Comparison of ENCODE assay signal across 31 cellular contexts in genomic region chr14:105947599-105947998, GRCh38.
"Had no signal": no experiment of that assay in that cellular context is flagged by ENCODE, and none has a peak within 500 bp of the region (broad histone marks: within the 10 kb centered on the region; RNA-seq: fewer than 3 reads in every experiment).

No MANE protein-coding gene starts in this region.

- DNase-seq: activated B cell treated with CpG ODN at 0.5 μM for 24 hours; activated CD4-positive, alpha-beta memory T cell treated with anti-CD3 and anti-CD28 coated beads for 36 hours; activated CD4-positive, alpha-beta T cell treated with anti-CD3 and anti-CD28 coated beads for 4 hours; activated CD4-positive, alpha-beta T cell treated with anti-CD3 and anti-CD28 coated beads, Interleukin-2, amount 10 ng/mL, durations not matched to agents 24 days and 14 days; activated CD4-positive, alpha-beta T cell treated with anti-CD3 and anti-CD28 coated beads, Interleukin-2, amount 50 U/mL, for 1 hour; activated CD4-positive, alpha-beta T cell treated with anti-CD3 and anti-CD28 coated beads, Interleukin-2, amount 50 U/mL, for 4 hours; activated CD4-positive, CD25-positive, alpha-beta regulatory T cell treated with anti-CD3 and anti-CD28 coated beads, Interleukin-2, amount 50 U/mL, for 72 hours; activated CD8-positive, alpha-beta T cell treated with anti-CD3 and anti-CD28 coated beads for 36 hours; activated effector memory CD4-positive, alpha-beta T cell treated with anti-CD3 and anti-CD28 coated beads, Interleukin-2, amount 50 U/mL, for 16 hours; activated gamma-delta T cell treated with Interleukin-2 at 50 U/mL for 16 hours; activated naive CD4-positive, alpha-beta T cell; activated naive CD4-positive, alpha-beta T cell treated with anti-CD3 and anti-CD28 coated beads for 36 hours; activated naive CD4-positive, alpha-beta T cell treated with anti-CD3 and anti-CD28 coated beads, Interleukin-2, amount 50 U/mL, for 16 hours; activated naive CD8-positive, alpha-beta T cell treated with anti-CD3 and anti-CD28 coated beads for 36 hours; activated T-cell treated with anti-CD3 and anti-CD28 coated beads, Interleukin-2, amount 50 U/mL, for 24 hours; activated T-cell treated with anti-CD3 and anti-CD28 coated beads, Interleukin-2, amount 50 U/mL, for 48 hours; amniotic stem cell; aorta; body of pancreas; brain microvascular endothelial cell; central memory CD4-positive, alpha-beta T cell; SW 1271; T-helper 1 cell; T-helper 2 cell; T-helper 9 cell had no signal

- H3K36me3 Mint-ChIP-seq: activated CD4-positive, alpha-beta memory T cell treated with anti-CD3 and anti-CD28 coated beads for 36 hours; activated naive CD4-positive, alpha-beta T cell treated with anti-CD3 and anti-CD28 coated beads, Interleukin-2, amount 50 U/mL, for 72 hours; activated naive CD8-positive, alpha-beta T cell treated with anti-CD3 and anti-CD28 coated beads for 36 hours had no signal

- H3K27ac Mint-ChIP-seq: activated CD4-positive, alpha-beta memory T cell treated with anti-CD3 and anti-CD28 coated beads for 36 hours; activated CD4-positive, alpha-beta T cell treated with anti-CD3 and anti-CD28 coated beads, Interleukin-2, amount 10 ng/mL, durations not matched to agents 24 days and 14 days; activated CD8-positive, alpha-beta T cell treated with anti-CD3 and anti-CD28 coated beads for 36 hours; activated naive CD4-positive, alpha-beta T cell treated with anti-CD3 and anti-CD28 coated beads for 36 hours; activated naive CD4-positive, alpha-beta T cell treated with anti-CD3 and anti-CD28 coated beads, Interleukin-2, amount 50 U/mL, for 72 hours; activated naive CD8-positive, alpha-beta T cell treated with anti-CD3 and anti-CD28 coated beads for 36 hours; activated T-cell treated with anti-CD3 and anti-CD28 coated beads, Interleukin-2, amount 50 U/mL, for 24 hours; T-helper 1 cell treated with Interleukin-12 subunit alpha and Interleukin-12 subunit beta and Interleukin-4 antibody, amounts not matched to agents 30 μg/mL and 1 μg/mL, for 36 hours; T-helper 2 cell treated with Interferon-gamma antibody and Interleukin-4, amounts not matched to agents 5 μg/mL and 100 μg/mL, for 36 hours had no signal

- H3K4me3 ChIP-seq: adrenal gland, body of pancreas, breast epithelium had no signal

- H3K36me3 ChIP-seq: adrenal gland, brain microvascular endothelial cell, breast epithelium had no signal

- ATAC-seq: activated CD8-positive, alpha-beta T cell treated with anti-CD3 and anti-CD28 coated beads for 36 hours; activated naive CD4-positive, alpha-beta T cell treated with anti-CD3 and anti-CD28 coated beads, Interleukin-2, amount 50 U/mL, for 72 hours; body of pancreas had no signal

- H3K27me3 Mint-ChIP-seq: activated B cell treated with CpG ODN at 0.5 μM for 24 hours; activated CD8-positive, alpha-beta T cell treated with anti-CD3 and anti-CD28 coated beads for 36 hours; activated naive CD8-positive, alpha-beta T cell treated with anti-CD3 and anti-CD28 coated beads for 36 hours had no signal

- H3K4me1 ChIP-seq: adrenal gland, breast epithelium had no signal

- H3K9me3 ChIP-seq: adrenal gland, body of pancreas, breast epithelium had no signal

- H3K9me3 Mint-ChIP-seq: activated B cell treated with CpG ODN at 0.5 μM for 24 hours; activated CD4-positive, alpha-beta memory T cell treated with anti-CD3 and anti-CD28 coated beads for 36 hours; activated CD4-positive, alpha-beta T cell treated with anti-CD3 and anti-CD28 coated beads, Interleukin-2, amount 10 ng/mL, durations not matched to agents 24 days and 14 days; activated CD8-positive, alpha-beta T cell treated with anti-CD3 and anti-CD28 coated beads for 36 hours; activated naive CD4-positive, alpha-beta T cell treated with anti-CD3 and anti-CD28 coated beads for 36 hours; activated naive CD4-positive, alpha-beta T cell treated with anti-CD3 and anti-CD28 coated beads, Interleukin-2, amount 50 U/mL, for 72 hours; activated naive CD8-positive, alpha-beta T cell treated with anti-CD3 and anti-CD28 coated beads for 36 hours; activated T-cell treated with anti-CD3 and anti-CD28 coated beads, Interleukin-2, amount 50 U/mL, for 24 hours; T-helper 1 cell treated with Interleukin-12 subunit alpha and Interleukin-12 subunit beta and Interleukin-4 antibody, amounts not matched to agents 30 μg/mL and 1 μg/mL, for 36 hours; T-helper 2 cell treated with Interferon-gamma antibody and Interleukin-4, amounts not matched to agents 5 μg/mL and 100 μg/mL, for 36 hours had no signal

- H3K4me1 Mint-ChIP-seq: activated naive CD8-positive, alpha-beta T cell treated with anti-CD3 and anti-CD28 coated beads for 36 hours had no signal

- H3K27me3 ChIP-seq: adrenal gland, body of pancreas, brain microvascular endothelial cell, breast epithelium had no signal

- H3K4me3 Mint-ChIP-seq: activated B cell treated with CpG ODN at 0.5 μM for 24 hours; activated CD4-positive, alpha-beta memory T cell treated with anti-CD3 and anti-CD28 coated beads for 36 hours; activated CD4-positive, alpha-beta T cell treated with anti-CD3 and anti-CD28 coated beads, Interleukin-2, amount 10 ng/mL, durations not matched to agents 24 days and 14 days; activated CD8-positive, alpha-beta T cell treated with anti-CD3 and anti-CD28 coated beads for 36 hours; activated naive CD4-positive, alpha-beta T cell treated with anti-CD3 and anti-CD28 coated beads for 36 hours; activated naive CD8-positive, alpha-beta T cell treated with anti-CD3 and anti-CD28 coated beads for 36 hours; activated T-cell treated with anti-CD3 and anti-CD28 coated beads, Interleukin-2, amount 50 U/mL, for 24 hours; T-helper 1 cell treated with Interleukin-12 subunit alpha and Interleukin-12 subunit beta and Interleukin-4 antibody, amounts not matched to agents 30 μg/mL and 1 μg/mL, for 36 hours; T-helper 2 cell treated with Interferon-gamma antibody and Interleukin-4, amounts not matched to agents 5 μg/mL and 100 μg/mL, for 36 hours had no signal

- H3K27ac ChIP-seq: adrenal gland, body of pancreas, brain microvascular endothelial cell, breast epithelium, VCaP had no signal
